ENCODE assay signal across 9 cellular contexts in genomic region chr7:44460325-44460724, GRCh38. TPM values are rescaled to one million over a fixed set of nuclear protein-coding genes. Genes with fewer than 3 reads are reported as not detected.
DNase-seq lines count a peak whose midpoint lies in the region; ATAC-seq, FAIRE-seq and TF ChIP-seq lines count a peak whose summit lies in the region.
"Had no signal": no experiment of that assay in that cellular context is flagged by ENCODE, and none has a peak within 500 bp of the region (broad histone marks: within the 10 kb centered on the region; RNA-seq: fewer than 3 reads in every experiment).

No MANE protein-coding gene starts in this region.

- H3K27me3 ChIP-seq in GM23338 (ENCODE audit: insufficient read depth) (no peaks in the 10 kb centered on the region), prostate gland (replicated peaks; ENCODE audit: insufficient read depth) (no peaks in the 10 kb centered on the region), heart left ventricle (no peaks in the 10 kb centered on the region)

- H3K4me2 ChIP-seq in GM23338: no peak overlapping the region

- no peaks in the 10 kb centered on the region for H3K9me3 Mint-ChIP-seq in activated naive CD4-positive, alpha-beta T cell treated with anti-CD3 and anti-CD28 coated beads, Interleukin-2, amount 50 U/mL, for 72 hours
- H3K9me3 Mint-ChIP-seq in osteocyte (ENCODE audit: unreplicated experiment) (no peaks in the 10 kb centered on the region), GM23338 (no peaks in the 10 kb centered on the region)

- ATAC-seq in GM21737 (IDR thresholded peaks at IDR 0.05; ENCODE audit: unreplicated experiment) (peak; percentile 94), GM23338 (no peak), heart left ventricle (no peak)
- ATAC-seq in activated naive CD4-positive, alpha-beta T cell treated with anti-CD3 and anti-CD28 coated beads, Interleukin-2, amount 50 U/mL, for 72 hours: peak; percentile 82 to 86

- peak; percentile 95 for FAIRE-seq in GM18507 (lab: Jason Lieb, UNC)

- no peaks in the 10 kb centered on the region for H3K9me3 ChIP-seq in prostate gland
- no peaks in the 10 kb centered on the region for H3K9me3 ChIP-seq in heart left ventricle

- no peak for TF ChIP-seq POLR2A in prostate gland (IDR thresholded peaks at IDR 0.05)
- no peak for TF ChIP-seq POLR2A in heart left ventricle (IDR thresholded peaks at IDR 0.05)

- H3K4me1 ChIP-seq in GM23338 (ENCODE audit: insufficient read depth) (no peaks in the 10 kb centered on the region), prostate gland (replicated peaks) (no peaks in the 10 kb centered on the region), heart left ventricle (peaks cover 0 to 51% (median 26%) of the 10 kb centered on the region in 12 donors)

- H3K4me3 Mint-ChIP-seq in osteocyte (ENCODE audit: unreplicated experiment): no peak overlapping the region
- no peak overlapping the region for H3K4me3 Mint-ChIP-seq in GM23338

- no peaks in the 10 kb centered on the region for H3F3A ChIP-seq in GM23338 (replicated peaks; ENCODE audit: low read depth)

- DNase-seq in GM18507 (ENCODE audit: extremely low spot score, insufficient read length, low read depth) (peak; percentile 46), M059J (ENCODE audit: low read depth) (peak; percentile 40), osteocyte (ENCODE audit: extremely low spot score, unreplicated experiment) (no peak), GM23338 (ENCODE audit: low spot score) (no peak), prostate gland (ENCODE audit: low spot score) (no peak), heart left ventricle (no peak)
- peak in 1 of 2 donors; percentile 37 for DNase-seq in activated naive CD4-positive, alpha-beta T cell treated with anti-CD3 and anti-CD28 coated beads, Interleukin-2, amount 50 U/mL, for 72 hours (ENCODE audit: low spot score in 2 of 2)
- DNase-seq: IMR-90 had no signal

- H3K79me2 ChIP-seq in GM23338 (replicated peaks; ENCODE audit: insufficient read depth): peaks cover 62% of the 10 kb centered on the region

- 78% methylated on average over 3 of the region's 3 CpGs for WGBS in prostate gland
- WGBS in heart left ventricle, 4 donors: 77 to 87% (median 82%) methylated on average over 3 of the region's 3 CpGs

- H3K4me3 ChIP-seq in GM23338 (no peak overlapping the region), prostate gland (no peak overlapping the region), heart left ventricle (no peak overlapping the region)

- H3K36me3 Mint-ChIP-seq in activated naive CD4-positive, alpha-beta T cell treated with anti-CD3 and anti-CD28 coated beads, Interleukin-2, amount 50 U/mL, for 72 hours: peaks cover 8 to 45% of the 10 kb centered on the region in 2 donors
- peaks cover 19% of the 10 kb centered on the region for H3K36me3 Mint-ChIP-seq in osteocyte (ENCODE audit: unreplicated experiment)
- peaks cover 2% of the 10 kb centered on the region; the same call in 1 of the 3 replicates for H3K36me3 Mint-ChIP-seq in GM23338 (ENCODE audit: low read depth)

- H3K27ac Mint-ChIP-seq in activated naive CD4-positive, alpha-beta T cell treated with anti-CD3 and anti-CD28 coated beads, Interleukin-2, amount 50 U/mL, for 72 hours: peak overlapping the region; percentile 31 to 85
- no peak overlapping the region for H3K27ac Mint-ChIP-seq in osteocyte (ENCODE audit: unreplicated experiment)
- no peak overlapping the region for H3K27ac Mint-ChIP-seq in GM23338

- no peak for TF ChIP-seq CTCF in osteocyte (IDR thresholded peaks at IDR 0.05)
- no peak for TF ChIP-seq CTCF in GM23338 (conservative IDR thresholded peaks at IDR 0.05; ENCODE audit: low read depth in 2 of 2)
- no peak for TF ChIP-seq CTCF in prostate gland (IDR thresholded peaks at IDR 0.05)
- no peak for TF ChIP-seq CTCF in heart left ventricle (IDR thresholded peaks at IDR 0.05)

- H3K27me3 Mint-ChIP-seq in osteocyte (ENCODE audit: unreplicated experiment) (no peaks in the 10 kb centered on the region), GM23338 (ENCODE audit: insufficient read depth, low read depth, poor library complexity) (peaks cover 6% of the 10 kb centered on the region)

- H3K4me1 Mint-ChIP-seq in osteocyte (ENCODE audit: unreplicated experiment) (peaks cover 14% of the 10 kb centered on the region), GM23338 (no peaks in the 10 kb centered on the region; the same call in 2 of the 3 replicates)

- intact Hi-C loops in prostate gland (cut with DNase I) (no loop called here), heart left ventricle (cut with DNase I) (no loop called here)

- H3K36me3 ChIP-seq in GM23338 (ENCODE audit: insufficient read depth): no peaks in the 10 kb centered on the region
- no peaks in the 10 kb centered on the region for H3K36me3 ChIP-seq in prostate gland
- peaks cover 0 to 18% (median 0%) of the 10 kb centered on the region in 9 donors for H3K36me3 ChIP-seq in heart left ventricle

- H3K27ac ChIP-seq in GM23338 (ENCODE audit: low read depth): no peak overlapping the region
- no peak overlapping the region for H3K27ac ChIP-seq in prostate gland
- no peak overlapping the region for H3K27ac ChIP-seq in heart left ventricle

- H3K9me2 ChIP-seq in GM23338 (ENCODE audit: insufficient read depth): no peaks in the 10 kb centered on the region

- H2AFZ ChIP-seq in GM23338: no peak overlapping the region

- peaks cover 23% of the 10 kb centered on the region for H4K20me1 ChIP-seq in GM23338 (replicated peaks; ENCODE audit: insufficient read depth)

TF ChIP-seq in GM23338, 12 proteins besides CTCF, POLR2A, EP300 and RAD21:
- TF ChIP-seq STAT1 (IDR thresholded peaks at IDR 0.05; ENCODE audit: unreplicated experiment): no peak
- TF ChIP-seq ZNF462 (CRISPR knock-in tag; IDR thresholded peaks at IDR 0.05): no peak
- no peak for TF ChIP-seq CREB1 (CRISPR knock-in tag; IDR thresholded peaks at IDR 0.05; ENCODE audit: low read depth)
- TF ChIP-seq NANOG (IDR thresholded peaks at IDR 0.05; ENCODE audit: borderline replicate concordance): no peak
- no peak for TF ChIP-seq ZNF331 (CRISPR knock-in tag; IDR thresholded peaks at IDR 0.05; ENCODE audit: low read depth)

RNA-seq across cellular contexts. Expression of gene NUDCD3, which starts 30.1 kb away (rescaled TPM):
- total RNA-seq in M059J (2014; rRNA removed; shearing (Covaris generic)): 41.3 and 76.2 TPM in 2 replicates
- 100 to 1,000 TPM in 1 of 2 donors, 10 to 100 TPM in 1; 87.9 to 112 TPM for total RNA-seq in activated naive CD4-positive, alpha-beta T cell treated with anti-CD3 and anti-CD28 coated beads, Interleukin-2, amount 50 U/mL, for 72 hours
- 112 and 128 TPM in 2 replicates for total RNA-seq in osteocyte
- total RNA-seq in GM23338 (2014; rRNA removed; shearing (Covaris generic)): 42.7 and 52.9 TPM in 2 replicates
- polyA plus RNA-seq in GM23338 (2016; fragmentation: Nextera tagmentation; extraction: Ambion mirVana): 35.0 and 35.7 TPM in 2 replicates
- total RNA-seq in prostate gland: 10 to 100 TPM; 55.2 to 55.9 TPM
- total RNA-seq in heart left ventricle: 100 to 1,000 TPM in 4 of 9 donors, 10 to 100 TPM in 5; 59.5 to 133 (median 98.7) TPM
- polyA plus RNA-seq in heart left ventricle: 10 to 100 TPM; 16.7 to 54.6 TPM

Comparison
In these comparisons a context has a peak if more than half of its experiments do, and no peak if none do; other contexts are left out.
1. DNase-seq: peak in GM18507 (single experiment) and M059J (single experiment); none in osteocyte (single experiment), GM23338 (single experiment), prostate gland (single experiment) and heart left ventricle (0 of 5).
2. ATAC-seq: peak in GM21737 (single experiment) and activated naive CD4-positive, alpha-beta T cell treated with anti-CD3 and anti-CD28 coated beads, Interleukin-2, amount 50 U/mL, for 72 hours (2 of 2); none in GM23338 (single experiment) and heart left ventricle (0 of 4).
3. H3K27ac Mint-ChIP-seq: peak in activated naive CD4-positive, alpha-beta T cell treated with anti-CD3 and anti-CD28 coated beads, Interleukin-2, amount 50 U/mL, for 72 hours (2 of 2); none in osteocyte (single experiment) and GM23338 (single experiment).